20 cellular contexts compared by ENCODE assay signal in the genomic region with DNA sequence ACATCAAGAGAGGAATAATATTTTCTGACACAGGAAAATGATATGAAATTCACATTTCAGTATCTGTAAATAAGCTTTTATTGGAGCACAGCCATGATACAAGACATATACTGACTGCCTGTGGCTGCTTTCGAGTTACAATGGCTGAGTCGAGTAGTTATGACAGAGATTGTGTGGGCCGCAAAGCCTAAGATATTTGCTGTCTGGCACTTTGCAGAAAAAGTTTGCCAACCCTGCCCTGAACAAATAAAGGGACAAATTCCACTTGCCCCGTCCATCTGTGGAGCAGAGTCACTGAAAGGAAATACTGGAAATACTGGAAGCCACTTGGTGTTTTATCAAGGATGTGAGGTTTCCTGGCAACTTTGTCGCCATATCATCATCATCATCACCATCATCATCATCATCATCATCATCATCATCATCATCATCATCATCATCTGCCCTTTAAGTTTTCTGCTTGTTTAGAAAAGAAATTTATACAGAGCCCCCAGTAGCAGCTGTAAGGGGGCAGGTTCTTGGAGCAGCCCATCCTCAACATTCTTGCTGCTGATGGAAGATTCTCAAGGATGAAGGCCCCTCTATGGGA.
DNase-seq lines count a peak whose midpoint lies in the region; ATAC-seq, FAIRE-seq and TF ChIP-seq lines count a peak whose summit lies in the region.
"Had no signal": no experiment of that assay in that cellular context is flagged by ENCODE, and none has a peak within 500 bp of the region (broad histone marks: within the 10 kb centered on the region; RNA-seq: fewer than 3 reads in every experiment).

No MANE protein-coding gene starts in this region.

- H3K4me3 ChIP-seq in astrocyte (ENCODE audit: insufficient read depth, low read depth, low read length) (no peak overlapping the region), upper lobe of right lung (no peak overlapping the region), ovary (no peak overlapping the region)
- H3K4me3 ChIP-seq: MG63, testis had no signal

- H3K27me3 ChIP-seq in astrocyte (ENCODE audit: insufficient read depth, low read length) (no peaks in the 10 kb centered on the region), upper lobe of right lung (no peaks in the 10 kb centered on the region), ovary (no peaks in the 10 kb centered on the region)
- H3K27me3 ChIP-seq: MG63, testis had no signal

- 52 to 62% (median 61%) methylated on average over 5 of the region's 5 CpGs for WGBS in ovary, 3 donors

- H3K36me3 ChIP-seq in astrocyte (ENCODE audit: insufficient read depth, low read length) (no peaks in the 10 kb centered on the region), upper lobe of right lung (peaks cover 3% of the 10 kb centered on the region), ovary (no peaks in the 10 kb centered on the region)

- TF ChIP-seq EP300 in ovary (IDR thresholded peaks at IDR 0.05), result no peak

- intact Hi-C loops in left colon (cut with DNase I, micrococcal nuclease) (no loop called here), upper lobe of right lung (cut with DNase I) (no loop called here), ovary (cut with DNase I) (no loop called here)

- peaks cover 78% of the 10 kb centered on the region for H4K20me1 ChIP-seq in astrocyte (ENCODE audit: insufficient read depth, low read length)

- H3K9me3 ChIP-seq in astrocyte (ENCODE audit: insufficient read depth, low read depth, low read length), result no peaks in the 10 kb centered on the region
- H3K9me3 ChIP-seq in upper lobe of right lung, result no peaks in the 10 kb centered on the region
- H3K9me3 ChIP-seq in ovary, result no peaks in the 10 kb centered on the region
- H3K9me3 ChIP-seq: MG63, testis had no signal

- ATAC-seq in left colon (peak; percentile 76), upper lobe of right lung (peak; percentile 81), GM21423 (IDR thresholded peaks at IDR 0.05; ENCODE audit: unreplicated experiment) (no peak)
- ATAC-seq: T-cell had no signal

- no peak for DNase-seq in astrocyte (ENCODE audit: low read depth)
- DNase-seq in left colon, result no peak
- no peak for DNase-seq in osteocyte (ENCODE audit: extremely low spot score, unreplicated experiment)
- no peak for DNase-seq in upper lobe of right lung
- no peak for DNase-seq in ovary
- DNase-seq in KG1 (lab: John Stamatoyannopoulos, UW), result no peak
- DNase-seq: activated CD4-positive, alpha-beta T cell treated with anti-CD3 and anti-CD28 coated beads, Interleukin-2, amount 10 ng/mL, durations not matched to agents 24 days and 14 days; AML-193; erythroblast; foreskin melanocyte; kidney; MG63; NCI-H146; NCI-H2171 treated with DMSO at 0.1 percent for 48 hours; SHP77; T-cell; testis had no signal

- H3K27ac ChIP-seq in astrocyte (ENCODE audit: low read depth, low read length) (no peak overlapping the region), upper lobe of right lung (no peak overlapping the region), ovary (no peak overlapping the region)
- H3K27ac ChIP-seq: testis had no signal

- TF ChIP-seq CTCF in astrocyte (IDR thresholded peaks at IDR 0.05; ENCODE audit: insufficient read depth, low read depth, low read length), result no peak
- TF ChIP-seq CTCF in osteocyte (IDR thresholded peaks at IDR 0.05), result no peak
- no peak for TF ChIP-seq CTCF in upper lobe of right lung (IDR thresholded peaks at IDR 0.05)
- no peak for TF ChIP-seq CTCF in ovary (IDR thresholded peaks at IDR 0.05)

- peaks cover 48% of the 10 kb centered on the region for H3K4me1 Mint-ChIP-seq in astrocyte (ENCODE audit: low read depth, unreplicated experiment)
- peaks cover 65% of the 10 kb centered on the region for H3K4me1 Mint-ChIP-seq in osteocyte (ENCODE audit: unreplicated experiment)
- H3K4me1 Mint-ChIP-seq: activated CD4-positive, alpha-beta T cell treated with anti-CD3 and anti-CD28 coated beads, Interleukin-2, amount 10 ng/mL, durations not matched to agents 24 days and 14 days; T-cell had no signal

- no peak overlapping the region for H3K4me2 ChIP-seq in astrocyte (ENCODE audit: low read length)

- H3K4me1 ChIP-seq in astrocyte (ENCODE audit: insufficient read depth, low read length), result peaks cover under 1% of the 10 kb centered on the region
- H3K4me1 ChIP-seq in upper lobe of right lung, result peaks cover 3% of the 10 kb centered on the region
- peaks cover 17% of the 10 kb centered on the region for H3K4me1 ChIP-seq in ovary (ENCODE audit: insufficient read depth)
- H3K4me1 ChIP-seq: testis had no signal

- H3K36me3 Mint-ChIP-seq in astrocyte (ENCODE audit: low read depth, unreplicated experiment) (peaks cover 20% of the 10 kb centered on the region), osteocyte (ENCODE audit: unreplicated experiment) (peaks cover 8% of the 10 kb centered on the region)
- H3K36me3 Mint-ChIP-seq: T-cell had no signal

- H3K27ac Mint-ChIP-seq in astrocyte (ENCODE audit: unreplicated experiment), result peak overlapping the region; percentile 41
- peak overlapping the region; percentile 59 for H3K27ac Mint-ChIP-seq in osteocyte (ENCODE audit: unreplicated experiment)
- H3K27ac Mint-ChIP-seq: activated CD4-positive, alpha-beta T cell treated with anti-CD3 and anti-CD28 coated beads, Interleukin-2, amount 10 ng/mL, durations not matched to agents 24 days and 14 days; activated T-helper 2 cell treated with anti-CD3 and anti-CD28 coated beads, Interferon-gamma antibody, Interleukin-2, Interleukin-4, amounts not matched to agents 10 μg/mL and 5 μg/mL and 100 μg/mL, durations not matched to agents 14 hours and 24 hours and 36 hours; T-cell had no signal

- H3K4me3 Mint-ChIP-seq in astrocyte (ENCODE audit: unreplicated experiment) (no peak overlapping the region), osteocyte (ENCODE audit: unreplicated experiment) (no peak overlapping the region)
- H3K4me3 Mint-ChIP-seq: activated CD4-positive, alpha-beta T cell treated with anti-CD3 and anti-CD28 coated beads, Interleukin-2, amount 10 ng/mL, durations not matched to agents 24 days and 14 days; T-cell had no signal

- no peak overlapping the region for H2AFZ ChIP-seq in astrocyte (ENCODE audit: low read depth, low read length)

- no peak for FAIRE-seq in astrocyte (lab: Jason Lieb, UNC)
- FAIRE-seq: kidney, TTC549 had no signal

- H3K27me3 Mint-ChIP-seq in astrocyte (ENCODE audit: low read depth, unreplicated experiment) (no peaks in the 10 kb centered on the region), osteocyte (ENCODE audit: unreplicated experiment) (no peaks in the 10 kb centered on the region)

- H3K9ac ChIP-seq in astrocyte (ENCODE audit: low read length), result no peak overlapping the region

- H3K9me3 Mint-ChIP-seq in astrocyte (ENCODE audit: unreplicated experiment) (no peaks in the 10 kb centered on the region), osteocyte (ENCODE audit: unreplicated experiment) (no peaks in the 10 kb centered on the region)
- H3K9me3 Mint-ChIP-seq: activated CD4-positive, alpha-beta T cell treated with anti-CD3 and anti-CD28 coated beads, Interleukin-2, amount 10 ng/mL, durations not matched to agents 24 days and 14 days; activated T-helper 2 cell treated with anti-CD3 and anti-CD28 coated beads, Interferon-gamma antibody, Interleukin-2, Interleukin-4, amounts not matched to agents 10 μg/mL and 5 μg/mL and 100 μg/mL, durations not matched to agents 14 hours and 24 hours and 36 hours; T-cell had no signal

- no peak for TF ChIP-seq POLR2A in ovary (IDR thresholded peaks at IDR 0.05)

- H3K79me2 ChIP-seq in astrocyte (ENCODE audit: insufficient read depth, low read length), result peaks cover 71% of the 10 kb centered on the region
